Comparison of ENCODE assay signal across 19 cellular contexts in genomic region chr14:72856530-72857264, GRCh38. TPM values are rescaled to one million over a fixed set of nuclear protein-coding genes. Genes with fewer than 3 reads are reported as not detected.
A peak's percentile ranks its signal among the peaks of the same experiment; 100 is the strongest.
DNase-seq lines count a peak whose midpoint lies in the region; ATAC-seq, FAIRE-seq and TF ChIP-seq lines count a peak whose summit lies in the region.
"Had no signal": no experiment of that assay in that cellular context is flagged by ENCODE, and none has a peak within 500 bp of the region (broad histone marks: within the 10 kb centered on the region; RNA-seq: fewer than 3 reads in every experiment).

No MANE protein-coding gene starts in this region.

- H2AFZ ChIP-seq in KMS-11 (ENCODE audit: low read depth): no peak overlapping the region
- H2AFZ ChIP-seq in hepatocyte: no peak overlapping the region
- no peak overlapping the region for H2AFZ ChIP-seq in neuronal stem cell (ENCODE audit: low read length)

- peak overlapping the region; percentile 5 for H2BK5ac ChIP-seq in neuronal stem cell (ENCODE audit: low read length)

- no peaks in the 10 kb centered on the region for H4K20me1 ChIP-seq in KMS-11 (ENCODE audit: insufficient read depth)
- no peaks in the 10 kb centered on the region for H4K20me1 ChIP-seq in hepatocyte (ENCODE audit: insufficient read depth, poor library complexity, severe bottlenecking)

- TF ChIP-seq CTCF in A549 (IDR thresholded peaks at IDR 0.05) (no peak), KMS-11 (conservative IDR thresholded peaks at IDR 0.05; ENCODE audit: low read depth, low read length) (no peak), hepatocyte (IDR thresholded peaks at IDR 0.05; ENCODE audit: poor library complexity) (no peak)

- CTCF ChIA-PET in A549 (lab: Yijun Ruan, JAX): interaction anchor here (1.2 to 1.7 kb wide), 2 partner anchors 14 to 340 kb away, joined by 3 to 7 read pairs; no protein-coding TSS in a partner anchor

- H3K9ac ChIP-seq in KMS-11 (no peak overlapping the region), neuronal stem cell (ENCODE audit: low read depth, low read length, poor library complexity) (no peak overlapping the region)

- H3K36me3 ChIP-seq in KMS-11 (ENCODE audit: insufficient read depth) (no peaks in the 10 kb centered on the region), hepatocyte (replicated peaks; ENCODE audit: insufficient read depth, low read depth) (no peaks in the 10 kb centered on the region), neuronal stem cell (replicated peaks in 1 of 2; ENCODE audit: control insufficient read depth in 2 of 2, insufficient read depth in 2 of 2, low read length in 2 of 2) (no peaks in the 10 kb centered on the region)

- H3K4me1 ChIP-seq in A549 (no peaks in the 10 kb centered on the region), KMS-11 (ENCODE audit: low read depth, poor library complexity, severe bottlenecking) (peaks cover 29% of the 10 kb centered on the region), hepatocyte (ENCODE audit: insufficient read depth) (peaks cover 7% of the 10 kb centered on the region), neuronal stem cell (ENCODE audit: control insufficient read depth in 2 of 2, insufficient read depth in 1 of 2, low read depth in 1 of 2, low read length in 2 of 2) (no peaks in the 10 kb centered on the region)

- no peak overlapping the region for H2BK15ac ChIP-seq in neuronal stem cell (ENCODE audit: low read length)

- no peak overlapping the region for H2AK5ac ChIP-seq in neuronal stem cell (ENCODE audit: low read depth, low read length)

- H3K4me2 ChIP-seq in A549 (no peak overlapping the region), KMS-11 (peak overlapping the region; percentile 44; the same call in 1 of the 2 replicates), hepatocyte (peak overlapping the region; percentile 38), neuronal stem cell (ENCODE audit: insufficient read depth, low read length, poor library complexity, severe bottlenecking) (no peak overlapping the region)

- no peak for TF ChIP-seq POLR2A in A549 (IDR thresholded peaks at IDR 0.05; ENCODE audit: low read length)

- H3K9me3 ChIP-seq in A549 (0 out of 3 replicates have a peak, but pooled peaks cover 4% of the 10 kb centered on the region), hepatocyte (ENCODE audit: low read depth) (no peaks in the 10 kb centered on the region), neuronal stem cell (replicated peaks in 1 of 2; ENCODE audit: control insufficient read depth in 2 of 2, insufficient read depth in 1 of 2, low read depth in 1 of 2, low read length in 2 of 2) (no peaks in the 10 kb centered on the region)

- ATAC-seq in A549 (no peak), GM19351 (IDR thresholded peaks at IDR 0.05; ENCODE audit: unreplicated experiment) (no peak)

- H3K4ac ChIP-seq in neuronal stem cell (ENCODE audit: low read length): no peak overlapping the region

- H4K91ac ChIP-seq in neuronal stem cell (ENCODE audit: low read depth, low read length, poor library complexity): no peak overlapping the region

- H3K9me2 ChIP-seq in hepatocyte (replicated peaks; ENCODE audit: insufficient read depth): no peaks in the 10 kb centered on the region

- H3K14ac ChIP-seq in neuronal stem cell (ENCODE audit: low read length): peak overlapping the region; percentile 12

- no peak overlapping the region for H4K8ac ChIP-seq in neuronal stem cell (ENCODE audit: low read depth, low read length)

- 42% methylated on average over 12 of the region's 12 CpGs for WGBS in A549 (ENCODE audit: missing lambda C conversion rate)
- WGBS in hepatocyte (ENCODE audit: low lambda C conversion rate, missing lambda C conversion rate): 46% methylated on average over 12 of the region's 12 CpGs
- no CpG with 5 or more reads among the region's 12 CpGs for WGBS in neuronal stem cell (ENCODE audit: extremely low coverage in 2 of 2, insufficient read length in 2 of 2, insufficient replicate concordance in 1 of 2), 2 donors

- H3K4me3 ChIP-seq in A549 (no peak overlapping the region), KMS-11 (IDR thresholded peaks at IDR 0.05; ENCODE audit: insufficient read depth, low read depth, low read length) (no peak overlapping the region), hepatocyte (no peak overlapping the region), neuronal stem cell (ENCODE audit: low read length in 2 of 2) (no peak overlapping the region)

- H2BK120ac ChIP-seq in neuronal stem cell (ENCODE audit: low read depth, low read length): no peak overlapping the region

- TF ChIP-seq EP300 in A549 (IDR thresholded peaks at IDR 0.05): no peak

- DNase-seq in A549 (ENCODE audit: low read depth in 1 of 2, low spot score in 1 of 2) (no peak), hepatocyte (ENCODE audit: low spot score) (peak; percentile 69), neuronal stem cell (ENCODE audit: low spot score) (no peak), NK-92 (lab: John Stamatoyannopoulos, UW; ENCODE audit: unreplicated experiment) (no peak), 8988T (no peak), activated T-cell treated with anti-CD3 and anti-CD28 coated beads for 4 hours (no peak)
- DNase-seq: Calu3; CD4-positive, CD25-positive, alpha-beta regulatory T cell; DMS79; GF-D8; Karpas-422; NCI-H1436; NCI-H2029 treated with DMSO at 0.1 percent for 48 hours; NCI-H526; NK-92 treated with Interleukin-12 subunit alpha and Interleukin-12 subunit beta, amount 100 ng/mL, for 24 hours had no signal

- no peaks in the 10 kb centered on the region for H3K27me3 ChIP-seq in KMS-11 (ENCODE audit: insufficient read depth, low read depth)
- H3K27me3 ChIP-seq in hepatocyte: no peaks in the 10 kb centered on the region
- no peaks in the 10 kb centered on the region for H3K27me3 ChIP-seq in neuronal stem cell (ENCODE audit: control insufficient read depth in 3 of 3, insufficient read depth in 3 of 3, low read depth in 1 of 3, low read length in 3 of 3)

- POLR2A ChIA-PET in A549 (lab: Yijun Ruan, JAX): no interaction called here

- H3K18ac ChIP-seq in neuronal stem cell (ENCODE audit: low read length): peak overlapping the region; percentile 77

- H2BK12ac ChIP-seq in neuronal stem cell (ENCODE audit: low read length): no peak overlapping the region

- H3K79me1 ChIP-seq in neuronal stem cell (ENCODE audit: low read depth, low read length): no peaks in the 10 kb centered on the region

- TF ChIP-seq RAD21 in A549 (conservative IDR thresholded peaks at IDR 0.05 in 1 of 2, IDR thresholded peaks at IDR 0.05 in 1 of 2): no peak

- no peak overlapping the region for H3K27ac ChIP-seq in A549
- peak overlapping the region; percentile 11; the same call in 1 of the 2 replicates for H3K27ac ChIP-seq in KMS-11
- H3K27ac ChIP-seq in hepatocyte: peak overlapping the region; percentile 87
- H3K27ac ChIP-seq in neuronal stem cell (replicated peaks; ENCODE audit: low read length): no peak overlapping the region
- H3K27ac ChIP-seq: HL-60 had no signal

- no peak for FAIRE-seq in A549 (lab: Jason Lieb, UNC)
- FAIRE-seq: H1 had no signal

- H3K79me2 ChIP-seq in KMS-11 (ENCODE audit: insufficient read depth, low read depth) (no peaks in the 10 kb centered on the region), hepatocyte (no peaks in the 10 kb centered on the region)

- peak overlapping the region; percentile 47 for H3K23ac ChIP-seq in neuronal stem cell (ENCODE audit: low read depth, low read length, poor library complexity)

TF ChIP-seq in A549, 52 proteins besides CTCF, POLR2A, EP300 and RAD21:
- TF ChIP-seq MAFK (IDR thresholded peaks at IDR 0.05; ENCODE audit: partially characterized antibody): peak; percentile 15
- no peak for TF ChIP-seq USF2 (IDR thresholded peaks at IDR 0.05)

RNA-seq across cellular contexts. Expression of gene DPF3, which starts 37.2 kb away (rescaled TPM):
- polyA plus RNA-seq in A549 (2011; rRNA removed) (0.05 and 0.28 TPM in 2 replicates), A549 (2017; fragmentation: RNase III; extraction: RNeasy Plus Mini Kit Qiagen cat#74134 plus additional on column Dnase treatment) (0.09 to 0.24 TPM (median 0.10 TPM) in 3 replicates), hepatocyte (0.21 and 0.73 TPM in 2 replicates)
- polyA plus RNA-seq in A549 (2012; cell fraction: cytosol; rRNA removed): 0.05 and 0.07 TPM in 2 replicates
- polyA plus RNA-seq in A549 (2012; cell fraction: nucleus; rRNA removed): 0.07 and 0.10 TPM in 2 replicates
- polyA minus RNA-seq in A549 (2011; rRNA and poly(A)+ RNA removed): 0.58 TPM in 1 of 2 replicates, not detected in the other
- 0.47 and 0.76 TPM in 2 replicates for total RNA-seq in hepatocyte
- polyA plus RNA-seq in neuronal stem cell (2013, experiment 1 of 2): 0.07 TPM
- 0.07 TPM for polyA plus RNA-seq in neuronal stem cell (2013, experiment 2 of 2)
- polyA plus RNA-seq: H1 had no signal

Comparison
In these comparisons a context has a peak if more than half of its experiments do, and no peak if none do; other contexts are left out.
1. H3K27ac ChIP-seq: peak in KMS-11 (single experiment) and hepatocyte (single experiment); none in A549 (0 of 2) and neuronal stem cell (single experiment).
2. H3K4me2 ChIP-seq: peak in KMS-11 (single experiment) and hepatocyte (single experiment); none in A549 (single experiment) and neuronal stem cell (single experiment).